In the genomic region with DNA sequence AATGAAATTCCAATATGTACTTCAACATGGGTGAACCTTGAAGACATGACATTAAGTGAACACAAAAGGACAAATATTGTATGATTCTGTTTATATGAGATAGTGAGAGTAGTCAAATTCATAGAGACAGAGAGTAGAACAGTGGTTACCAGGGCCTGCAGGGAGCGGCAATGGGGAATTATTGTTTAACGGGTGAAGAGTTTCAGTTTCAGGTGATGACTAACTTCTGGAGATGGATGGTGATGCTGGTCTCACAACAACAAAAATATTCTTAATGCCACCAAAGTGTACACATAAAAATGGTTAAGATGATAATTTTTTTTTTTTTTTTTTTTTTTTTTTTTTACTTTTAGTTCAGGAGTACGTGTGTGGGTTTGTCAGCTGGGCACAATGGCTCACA, we compare ENCODE assay signal across 9 cellular contexts.
DNase-seq lines count a peak whose midpoint lies in the region; ATAC-seq and TF ChIP-seq lines count a peak whose summit lies in the region.
"Had no signal": no experiment of that assay in that cellular context is flagged by ENCODE, and none has a peak within 500 bp of the region (broad histone marks: within the 10 kb centered on the region; RNA-seq: fewer than 3 reads in every experiment).

No MANE protein-coding gene starts in this region.

- no peaks in the 10 kb centered on the region for H3K9me2 ChIP-seq in PC-3 (replicated peaks; ENCODE audit: low read length)

- H3K27me3 Mint-ChIP-seq in activated CD8-positive, alpha-beta T cell treated with anti-CD3 and anti-CD28 coated beads, Interleukin-2, amount 10 ng/mL, durations not matched to agents 7 days and 5 days (ENCODE audit: low read depth): no peaks in the 10 kb centered on the region

- H3K27ac ChIP-seq in PC-3 (ENCODE audit: low read length): no peak overlapping the region
- no peak overlapping the region for H3K27ac ChIP-seq in sigmoid colon

- no peak overlapping the region for H2AFZ ChIP-seq in PC-3 (ENCODE audit: low read length)

- no peak for TF ChIP-seq EP300 in sigmoid colon (IDR thresholded peaks at IDR 0.05)

- no peak overlapping the region for H3K9ac ChIP-seq in PC-3 (ENCODE audit: low read length)

- H3K4me1 ChIP-seq in PC-3 (ENCODE audit: insufficient read depth, low read length): peaks cover 7% of the 10 kb centered on the region
- no peaks in the 10 kb centered on the region for H3K4me1 ChIP-seq in sigmoid colon

- H3K4me1 Mint-ChIP-seq in activated CD8-positive, alpha-beta T cell treated with anti-CD3 and anti-CD28 coated beads, Interleukin-2, amount 10 ng/mL, durations not matched to agents 7 days and 5 days (ENCODE audit: low read depth): peaks cover 7% of the 10 kb centered on the region

- TF ChIP-seq CTCF in PC-3 (conservative IDR thresholded peaks at IDR 0.05; ENCODE audit: low read depth, low read length): no peak
- no peak for TF ChIP-seq CTCF in sigmoid colon (IDR thresholded peaks at IDR 0.05)

- H4K20me1 ChIP-seq in PC-3 (ENCODE audit: low read length): no peaks in the 10 kb centered on the region

- peak; percentile 96 for ATAC-seq in GM18861 (IDR thresholded peaks at IDR 0.05; ENCODE audit: unreplicated experiment)
- peak; percentile 95 for ATAC-seq in GM21360 (IDR thresholded peaks at IDR 0.05; ENCODE audit: unreplicated experiment)
- ATAC-seq in HG03064 (IDR thresholded peaks at IDR 0.05; ENCODE audit: low read depth, unreplicated experiment): peak; percentile 95
- ATAC-seq in activated CD8-positive, alpha-beta T cell treated with anti-CD3 and anti-CD28 coated beads, Interleukin-2, amount 10 ng/mL, durations not matched to agents 7 days and 5 days: no peak
- no peak for ATAC-seq in PC-3

- WGBS in sigmoid colon, 2 donors: 80 to 96% methylated on average over 3 of the region's 3 CpGs

- no TSS peak for BruUV-seq in PC-3 (replicated peaks; lab: Mats Ljungman, UMichigan)

- H3K36me3 ChIP-seq in PC-3 (ENCODE audit: low read depth, low read length): no peaks in the 10 kb centered on the region
- H3K36me3 ChIP-seq in sigmoid colon: no peaks in the 10 kb centered on the region

- peak; percentile 24 for DNase-seq in activated CD8-positive, alpha-beta T cell treated with anti-CD3 and anti-CD28 coated beads, Interleukin-2, amount 10 ng/mL, durations not matched to agents 7 days and 5 days
- DNase-seq in PC-3: no peak
- no peak for DNase-seq in superior temporal gyrus (ENCODE audit: extremely low spot score)
- DNase-seq in sigmoid colon: no peak
- DNase-seq: NCI-H226, T1000 had no signal

- no peak for TF ChIP-seq POLR2A in sigmoid colon (IDR thresholded peaks at IDR 0.05)

- H3K27ac Mint-ChIP-seq in activated CD8-positive, alpha-beta T cell treated with anti-CD3 and anti-CD28 coated beads, Interleukin-2, amount 10 ng/mL, durations not matched to agents 7 days and 5 days: no peak overlapping the region

- CTCF ChIA-PET in activated CD8-positive, alpha-beta T cell treated with anti-CD3 and anti-CD28 coated beads, Interleukin-2, amount 10 ng/mL, durations not matched to agents 7 days and 5 days (lab: Charles Lee): no interaction called here
- CTCF ChIA-PET in PC-3 (lab: Charles Lee): no interaction called here

- H3F3A ChIP-seq in PC-3 (ENCODE audit: low read length, unreplicated experiment): no peaks in the 10 kb centered on the region

- H3K27me3 ChIP-seq in PC-3 (ENCODE audit: low read length): no peaks in the 10 kb centered on the region
- H3K27me3 ChIP-seq in sigmoid colon: no peaks in the 10 kb centered on the region

- no peak overlapping the region for H3K4me3 Mint-ChIP-seq in activated CD8-positive, alpha-beta T cell treated with anti-CD3 and anti-CD28 coated beads, Interleukin-2, amount 10 ng/mL, durations not matched to agents 7 days and 5 days

- H3K4me3 ChIP-seq in PC-3 (ENCODE audit: low read length) (no peak overlapping the region), sigmoid colon (no peak overlapping the region)

- H3K9me3 Mint-ChIP-seq in activated CD8-positive, alpha-beta T cell treated with anti-CD3 and anti-CD28 coated beads, Interleukin-2, amount 10 ng/mL, durations not matched to agents 7 days and 5 days (ENCODE audit: insufficient read depth): no peaks in the 10 kb centered on the region

- intact Hi-C loops in PC-3 (cut with micrococcal nuclease): loop anchor here (10.0 kb wide), 1 partner anchor 210 kb away; no protein-coding TSS in a partner anchor
- intact Hi-C loops in sigmoid colon (cut with DNase I): no loop called here

- POLR2A ChIA-PET in activated CD8-positive, alpha-beta T cell treated with anti-CD3 and anti-CD28 coated beads, Interleukin-2, amount 10 ng/mL, durations not matched to agents 7 days and 5 days (lab: Charles Lee): no interaction called here
- POLR2A ChIA-PET in PC-3 (lab: Charles Lee; ENCODE audit: unreplicated experiment): no interaction called here

- H3K9me3 ChIP-seq in PC-3 (ENCODE audit: low read length) (no peaks in the 10 kb centered on the region), sigmoid colon (no peaks in the 10 kb centered on the region)

- H3K79me2 ChIP-seq in PC-3 (ENCODE audit: low read length): no peaks in the 10 kb centered on the region

- no peaks in the 10 kb centered on the region for H3K36me3 Mint-ChIP-seq in activated CD8-positive, alpha-beta T cell treated with anti-CD3 and anti-CD28 coated beads, Interleukin-2, amount 10 ng/mL, durations not matched to agents 7 days and 5 days (ENCODE audit: low read depth)

- no peak overlapping the region for H3K4me2 ChIP-seq in PC-3 (ENCODE audit: low read length)

Comparison
In these comparisons a context has a peak if more than half of its experiments do, and no peak if none do; other contexts are left out.
1. ATAC-seq: peak in GM18861 (single experiment), GM21360 (single experiment) and HG03064 (single experiment); none in activated CD8-positive, alpha-beta T cell treated with anti-CD3 and anti-CD28 coated beads, Interleukin-2, amount 10 ng/mL, durations not matched to agents 7 days and 5 days (single experiment) and PC-3 (single experiment).